Comparison of ENCODE assay signal across 9 cellular contexts in genomic region chr6:35370124-35370741, GRCh38. TPM values are rescaled to one million over a fixed set of nuclear protein-coding genes. Genes with fewer than 3 reads are reported as not detected.
A peak's percentile ranks its signal among the peaks of the same experiment; 100 is the strongest.
DNase-seq lines count a peak whose midpoint lies in the region; ATAC-seq, FAIRE-seq and TF ChIP-seq lines count a peak whose summit lies in the region.
"Had no signal": no experiment of that assay in that cellular context is flagged by ENCODE, and none has a peak within 500 bp of the region (broad histone marks: within the 10 kb centered on the region; RNA-seq: fewer than 3 reads in every experiment).

No MANE protein-coding gene starts in this region.

- peak; percentile 99 for DNase-seq in EL
- peak; percentile 99 for DNase-seq in SKM-1 (lab: John Stamatoyannopoulos, UW; ENCODE audit: unreplicated experiment)
- DNase-seq in K562 (ENCODE audit: extremely low read depth in 1 of 4, low spot score in 3 of 4), result peak in 2 of 4 experiments; percentile 52 to 61
- DNase-seq in kidney tubule cell (ENCODE audit: low spot score), result peak; percentile 99
- peak; percentile 20 to 56 for DNase-seq in stimulated activated CD4-positive, alpha-beta T cell treated with anti-CD3 and anti-CD28 coated beads, Interleukin-4, amount 100 ng/mL, for 4 hours
- no peak for DNase-seq in NCI-H1417 (lab: John Stamatoyannopoulos, UW)

- WGBS in K562 (ENCODE audit: insufficient coverage, low coverage, missing lambda C conversion rate), result 17% methylated on average over 8 of the region's 8 CpGs

- FAIRE-seq in K562 (lab: Jason Lieb, UNC), result no peak

- TF ChIP-seq POLR2A in K562 (conservative IDR thresholded peaks at IDR 0.05), result no peak

- POLR2A ChIA-PET in K562 (lab: Yijun Ruan, JAX), result interaction anchor here (0.8 kb wide), 1 partner anchor 13 kb away, joined by 4 read pairs; no protein-coding TSS in a partner anchor

- ATAC-seq in HG02981 (IDR thresholded peaks at IDR 0.05; ENCODE audit: unreplicated experiment), result peak; percentile 62
- ATAC-seq in K562, result peak; percentile 78
- no peak for ATAC-seq in HG03571 (IDR thresholded peaks at IDR 0.05; ENCODE audit: unreplicated experiment)

- no peaks in the 10 kb centered on the region for H3K9me3 ChIP-seq in K562 (replicated peaks; ENCODE audit: control insufficient read depth, insufficient read depth, low read depth, low read length)

- peaks cover 13 to 57% of the 10 kb centered on the region in 2 experiments for H3K4me1 ChIP-seq in K562 (replicated peaks in 1 of 2; ENCODE audit: control insufficient read depth in 2 of 2, insufficient read depth in 2 of 2, low read length in 2 of 2)

- no peaks in the 10 kb centered on the region for H3K9me1 ChIP-seq in K562 (ENCODE audit: control insufficient read depth, insufficient read depth, low read length)

- no peak overlapping the region for H3K4me3 ChIP-seq in K562
- H3K4me3 ChIP-seq: SK-N-MC had no signal

- peaks cover 29% of the 10 kb centered on the region; the same call in 2 of the 3 replicates for H3K79me2 ChIP-seq in K562 (ENCODE audit: control insufficient read depth, insufficient read depth, low read length)

- CTCF ChIA-PET in K562 (lab: Yijun Ruan, JAX; ENCODE audit: low intra/inter-chr PET ratio), result no interaction called here

- no peaks in the 10 kb centered on the region; the same call in 2 of the 3 replicates for H3K36me3 ChIP-seq in K562 (ENCODE audit: control insufficient read depth, insufficient read depth, low read length)

- in situ Hi-C loops in K562 (cut with MboI), result no loop called here

- peak; percentile 19; the same call in 1 of the 2 replicates for TF ChIP-seq EP300 in K562 (IDR thresholded peaks at IDR 0.05; ENCODE audit: low read length)

- H3K4me2 ChIP-seq in K562 (ENCODE audit: insufficient read depth, low read length), result peak overlapping the region; percentile 46

- intact Hi-C loops in K562 (cut with micrococcal nuclease), result no loop called here

- H4K20me1 ChIP-seq in K562 (replicated peaks; ENCODE audit: control insufficient read depth, insufficient read depth, low read length), result peaks cover 8% of the 10 kb centered on the region; the same call in 1 of the 2 replicates

- no TSS peak for BruUV-seq in K562 (replicated peaks; lab: Mats Ljungman, UMichigan)

- H2AFZ ChIP-seq in K562 (ENCODE audit: low read depth, low read length), result peak overlapping the region; percentile 60

- H3K27me3 ChIP-seq in K562 (ENCODE audit: control insufficient read depth in 2 of 2, insufficient read depth in 2 of 2, low read length in 2 of 2), result no peaks in the 10 kb centered on the region

- peak overlapping the region in 1 of 2 experiments; percentile 53; a peak in 1 of 4 replicates for H3K9ac ChIP-seq in K562 (ENCODE audit: insufficient read depth in 1 of 2, low read depth in 2 of 2, low read length in 2 of 2)

- H3K27ac ChIP-seq in K562 (ENCODE audit: extremely low read depth, low read depth, low read length), result peak overlapping the region; percentile 24; the same call in 2 of the 3 replicates
- H3K27ac ChIP-seq: SK-N-MC had no signal

- no peak for TF ChIP-seq CTCF in K562 (IDR thresholded peaks at IDR 0.05 in 2 of 3, conservative IDR thresholded peaks at IDR 0.05 in 1 of 3; ENCODE audit: insufficient read depth in 2 of 3, low read depth in 1 of 3, low read length in 3 of 3)

- 0 out of 4 replicates have a peak, but pooled peaks of 1 of the 2 experiments have one; percentile 7 for TF ChIP-seq RAD21 in K562 (CRISPR knock-in tag; conservative IDR thresholded peaks at IDR 0.05 in 1 of 2, IDR thresholded peaks at IDR 0.05 in 1 of 2)

TF ChIP-seq in K562, 482 proteins besides CTCF, POLR2A, EP300 and RAD21 (continues in another document):
- TF ChIP-seq ATF1 (CRISPR knock-in tag; IDR thresholded peaks at IDR 0.05), result no peak
- TF ChIP-seq ATF1 (tag; IDR thresholded peaks at IDR 0.05), result peak; percentile 38; the same call in 1 of the 2 replicates
- TF ChIP-seq ZBTB40 (IDR thresholded peaks at IDR 0.05), result peak; percentile 73
- no peak for TF ChIP-seq ZBTB40 (CRISPR knock-in tag; IDR thresholded peaks at IDR 0.05)
- TF ChIP-seq ETV5 (CRISPR knock-in tag; IDR thresholded peaks at IDR 0.05; ENCODE audit: low read depth), result peak; percentile 72
- peak; percentile 79 for TF ChIP-seq ZNF584 (CRISPR knock-in tag; IDR thresholded peaks at IDR 0.05; ENCODE audit: low read depth)
- no peak for TF ChIP-seq HNRNPUL1 (IDR thresholded peaks at IDR 0.05; ENCODE audit: low read length)
- peak; percentile 59; the same call in 1 of the 2 replicates for TF ChIP-seq JUN (IDR thresholded peaks at IDR 0.05; ENCODE audit: borderline replicate concordance, low read depth, low read length)
- TF ChIP-seq JUN (CRISPR knock-in tag; IDR thresholded peaks at IDR 0.05; ENCODE audit: borderline replicate concordance), result no peak

RNA-seq across cellular contexts. Expression of gene PPARD, which starts 27.9 kb away (rescaled TPM):
- total RNA-seq in K562 (2011; cell fraction: chromatin; rRNA removed; ENCODE audit: low replicate concordance), result 15.0 and 29.8 TPM in 2 replicates
- 15.7 and 18.3 TPM in 2 replicates for total RNA-seq in K562 (2011; cell fraction: nucleolus; rRNA removed)
- total RNA-seq in K562 (2011; cell fraction: nucleoplasm; rRNA removed), result 17.1 and 18.0 TPM in 2 replicates
- total RNA-seq in K562 (2014; rRNA removed) (3.8 and 5.1 TPM in 2 replicates), K562 (2014; rRNA removed; fragmentation: Illumina TruSeq; extraction: Trizol) (1.7 and 2.0 TPM in 2 replicates), K562 (2015; rRNA removed; fragmentation: Illumina TruSeq; extraction: Trizol) (3.1 and 3.3 TPM in 2 replicates), K562 (2021) (11.4 and 13.2 TPM in 2 replicates)
- polyA plus RNA-seq in K562 (2011; rRNA removed) (8.1 and 18.2 TPM in 2 replicates), K562 (2014; fragmentation: Illumina TruSeq; extraction: Trizol) (9.2 and 11.4 TPM in 2 replicates), K562 (2014; fragmentation: Nextera tagmentation; extraction: Ambion mirVana) (under 1 TPM; 0.14 to 0.18 TPM), K562 (2014; rRNA removed) (9.5 and 9.7 TPM in 2 replicates)
- polyA plus RNA-seq in K562 (2011; cell fraction: cytosol; rRNA removed), result 16.0 and 18.8 TPM in 2 replicates
- polyA plus RNA-seq in K562 (2011; cell fraction: nucleus; rRNA removed), result 26.6 and 29.0 TPM in 2 replicates
- 10.8 and 20.2 TPM in 2 replicates for polyA plus RNA-seq in K562 (2012)
- 7.2 TPM in 2 replicates for polyA minus RNA-seq in K562 (2011; rRNA and poly(A)+ RNA removed)
- polyA minus RNA-seq in K562 (2011; cell fraction: cytosol; rRNA and poly(A)+ RNA removed), result 6.5 and 10.1 TPM in 2 replicates
- polyA minus RNA-seq in K562 (2011; cell fraction: nucleus; rRNA and poly(A)+ RNA removed), result 5.0 and 6.9 TPM in 2 replicates

Comparison
In these comparisons a context has a peak if more than half of its experiments do, and no peak if none do; other contexts are left out.
1. DNase-seq: peak in EL (single experiment), SKM-1 (single experiment), kidney tubule cell (single experiment) and stimulated activated CD4-positive, alpha-beta T cell treated with anti-CD3 and anti-CD28 coated beads, Interleukin-4, amount 100 ng/mL, for 4 hours (2 of 2); none in NCI-H1417 (0 of 3).